Comparison of ENCODE assay signal across 18 cellular contexts in genomic region chr7:101555269-101555920, GRCh38.
DNase-seq lines count a peak whose midpoint lies in the region; ATAC-seq, FAIRE-seq and TF ChIP-seq lines count a peak whose summit lies in the region.
"Had no signal": no experiment of that assay in that cellular context is flagged by ENCODE, and none has a peak within 500 bp of the region (broad histone marks: within the 10 kb centered on the region; RNA-seq: fewer than 3 reads in every experiment).

No MANE protein-coding gene starts in this region.

- POLR2A ChIA-PET in HepG2 (lab: Yijun Ruan, JAX): no interaction called here
- POLR2A ChIA-PET in activated CD4-positive, alpha-beta T cell treated with anti-CD3 and anti-CD28 coated beads, Interleukin-2, amount 10 ng/mL, durations not matched to agents 7 days and 5 days (lab: Charles Lee): no interaction called here

- H3K27ac Mint-ChIP-seq in H9: 0 out of 7 replicates have a peak overlapping the region, but pooled peaks of 1 of the 3 experiments have one; percentile 45
- H3K27ac Mint-ChIP-seq in activated CD4-positive, alpha-beta T cell treated with anti-CD3 and anti-CD28 coated beads, Interleukin-2, amount 10 ng/mL, durations not matched to agents 7 days and 5 days: no peak overlapping the region

- intact Hi-C loops in HepG2 (cut with micrococcal nuclease; ENCODE audit: unreplicated experiment): no loop called here
- intact Hi-C loops in transverse colon (cut with DNase I; ENCODE audit: low total_unique reads): no loop called here

- H2BK120ac ChIP-seq in H9 (ENCODE audit: low read depth, low read length, poor library complexity, severe bottlenecking): no peak overlapping the region

- H3K9me3 Mint-ChIP-seq in H9: no peaks in the 10 kb centered on the region; a peak in 2 of 5 replicates
- H3K9me3 Mint-ChIP-seq in activated CD4-positive, alpha-beta T cell treated with anti-CD3 and anti-CD28 coated beads, Interleukin-2, amount 10 ng/mL, durations not matched to agents 7 days and 5 days: no peaks in the 10 kb centered on the region

- peaks cover 0 to 8% (median 7%) of the 10 kb centered on the region in 3 experiments; a peak in 3 of 7 replicates for H3K36me3 Mint-ChIP-seq in H9 (ENCODE audit: insufficient read depth in 1 of 3, low read depth in 3 of 3)
- H3K36me3 Mint-ChIP-seq in activated CD4-positive, alpha-beta T cell treated with anti-CD3 and anti-CD28 coated beads, Interleukin-2, amount 10 ng/mL, durations not matched to agents 7 days and 5 days (ENCODE audit: low read depth): no peaks in the 10 kb centered on the region

- TF ChIP-seq CTCF in H9 (conservative IDR thresholded peaks at IDR 0.05) (no peak), HepG2 (CRISPR knock-in tag; IDR thresholded peaks at IDR 0.05) (no peak), transverse colon (IDR thresholded peaks at IDR 0.05) (no peak)

- H3K4me1 Mint-ChIP-seq in H9: no peaks in the 10 kb centered on the region
- H3K4me1 Mint-ChIP-seq in activated CD4-positive, alpha-beta T cell treated with anti-CD3 and anti-CD28 coated beads, Interleukin-2, amount 10 ng/mL, durations not matched to agents 7 days and 5 days: no peaks in the 10 kb centered on the region

- H3K9ac ChIP-seq in H9 (ENCODE audit: extremely low read depth, insufficient read length, low read length): no peak overlapping the region
- H3K9ac ChIP-seq in HepG2 (ENCODE audit: insufficient read depth, low read depth, low read length): no peak overlapping the region

- no peak for TF ChIP-seq EP300 in HepG2 (IDR thresholded peaks at IDR 0.05; ENCODE audit: low read depth in 2 of 2, low read length in 2 of 2)
- no peak for TF ChIP-seq EP300 in HepG2 (CRISPR knock-in tag; IDR thresholded peaks at IDR 0.05; ENCODE audit: borderline replicate concordance)
- TF ChIP-seq EP300 in transverse colon (IDR thresholded peaks at IDR 0.05; ENCODE audit: low read depth): no peak

- H4K20me1 ChIP-seq in H9 (ENCODE audit: control insufficient read depth, insufficient read depth, insufficient read length): no peaks in the 10 kb centered on the region
- H4K20me1 ChIP-seq in HepG2 (ENCODE audit: insufficient read depth, low read length): no peaks in the 10 kb centered on the region

- no peak for TF ChIP-seq RAD21 in HepG2 (CRISPR knock-in tag; IDR thresholded peaks at IDR 0.05)

- no peak overlapping the region for H3K14ac ChIP-seq in H9 (ENCODE audit: insufficient read depth, low read length)

- H3K23me2 ChIP-seq in H9 (ENCODE audit: insufficient read length, low read depth, low read length, poor library complexity, severe bottlenecking): no peaks in the 10 kb centered on the region

- H2BK20ac ChIP-seq in H9 (ENCODE audit: low read depth, low read length, poor library complexity, severe bottlenecking): no peak overlapping the region

- FAIRE-seq in HepG2 (lab: Jason Lieb, UNC): no peak
- FAIRE-seq: HTR-8/SVneo had no signal

- no TSS peak for BruUV-seq in HepG2 (replicated peaks; lab: Mats Ljungman, UMichigan)

- no peak overlapping the region for H3K56ac ChIP-seq in H9 (ENCODE audit: insufficient read length, low read depth, low read length)

- H4K5ac ChIP-seq in H9 (ENCODE audit: insufficient read length, low read depth, low read length): no peak overlapping the region

- no peak overlapping the region for H3K4me3 ChIP-seq in HepG2 (replicated peaks in 1 of 3; ENCODE audit: insufficient read depth in 1 of 3, low read depth in 2 of 3, low read length in 3 of 3)
- no peak overlapping the region for H3K4me3 ChIP-seq in transverse colon
- H3K4me3 ChIP-seq: Peyer's patch had no signal

- H4K8ac ChIP-seq in H9 (replicated peaks; ENCODE audit: insufficient read length, low read depth, low read length): no peak overlapping the region

- DNase-seq in D341Med (ENCODE audit: low spot score) (peak; percentile 25), H9 (peak; percentile 14), HepG2 (ENCODE audit: low spot score) (no peak), transverse colon (peak; percentile 6), NCI-H1048 (lab: John Stamatoyannopoulos, UW) (no peak), SK-N-DZ (ENCODE audit: low spot score) (no peak)
- no peak for DNase-seq in activated CD4-positive, alpha-beta T cell treated with anti-CD3 and anti-CD28 coated beads, Interleukin-2, amount 10 ng/mL, durations not matched to agents 7 days and 5 days
- DNase-seq: AML-193, DMS53, KBM-7, NCI-H1105 treated with DMSO at 0.1 percent for 48 hours, NCI-H187, NCI-H2171, NCI-H82, SHP77 treated with DMSO at 0.1 percent for 48 hours had no signal

- H4K91ac ChIP-seq in H9 (ENCODE audit: insufficient read length, low read depth, low read length): no peak overlapping the region

- H3K23ac ChIP-seq in H9 (ENCODE audit: insufficient read length, low read depth, low read length): no peak overlapping the region

- no peak overlapping the region for H3K18ac ChIP-seq in H9 (ENCODE audit: insufficient read length, low read depth, low read length)

- no peak overlapping the region for H3K4me3 Mint-ChIP-seq in H9
- no peak overlapping the region for H3K4me3 Mint-ChIP-seq in activated CD4-positive, alpha-beta T cell treated with anti-CD3 and anti-CD28 coated beads, Interleukin-2, amount 10 ng/mL, durations not matched to agents 7 days and 5 days

- WGBS in H9 (ENCODE audit: extremely low coverage, insufficient read length, low lambda C conversion rate): no CpG with 5 or more reads among the region's 12 CpGs
- WGBS in HepG2 (ENCODE audit: low lambda C conversion rate): 76% methylated on average over 5 of the region's 12 CpGs
- 85 to 100% methylated on average over 3 to 11 of the region's 12 CpGs for WGBS in transverse colon (ENCODE audit: low coverage in 1 of 2), 2 donors

- in situ Hi-C loops in HepG2 (cut with HindIII; ENCODE audit: extremely low pct_ligation_motif_present, low pct_unique_long_range_greater_than_20kb) (no loop called here), transverse colon (cut with MboI; ENCODE audit: low pct_ligation_motif_present in 1 of 4, low pct_unique_long_range_greater_than_20kb in 1 of 4, low sequenced_read_pairs in 3 of 4) (no loop called here)

- H2AK5ac ChIP-seq in H9 (ENCODE audit: insufficient read length, low read length): no peak overlapping the region

- no peak overlapping the region for H3K4me2 ChIP-seq in H9 (ENCODE audit: insufficient read depth, insufficient read length, low read length)
- no peak overlapping the region for H3K4me2 ChIP-seq in HepG2 (ENCODE audit: low read depth, low read length)

- H3K4me1 ChIP-seq in H9 (ENCODE audit: insufficient read depth, low read length): no peaks in the 10 kb centered on the region
- 0 out of 2 replicates have a peak, but pooled peaks cover 5% of the 10 kb centered on the region for H3K4me1 ChIP-seq in HepG2 (ENCODE audit: insufficient read depth, low read length)
- no peaks in the 10 kb centered on the region for H3K4me1 ChIP-seq in transverse colon
- H3K4me1 ChIP-seq: Peyer's patch had no signal

- no peak overlapping the region for H2BK5ac ChIP-seq in H9 (ENCODE audit: insufficient read length, low read length)

- H3K9me3 ChIP-seq in H9 (ENCODE audit: control insufficient read depth, low read depth, low read length) (no peaks in the 10 kb centered on the region), HepG2 (ENCODE audit: low read length) (no peaks in the 10 kb centered on the region), transverse colon (no peaks in the 10 kb centered on the region)
- H3K9me3 ChIP-seq: Caco-2, Peyer's patch had no signal

- H3K27me3 ChIP-seq in H9 (ENCODE audit: insufficient read depth, low read length): no peaks in the 10 kb centered on the region
- no peaks in the 10 kb centered on the region; a peak in 1 of 5 replicates for H3K27me3 ChIP-seq in HepG2 (ENCODE audit: control insufficient read depth in 1 of 2, insufficient read depth in 2 of 2, low read length in 2 of 2)
- H3K27me3 ChIP-seq in transverse colon: no peaks in the 10 kb centered on the region
- H3K27me3 ChIP-seq: Peyer's patch had no signal

- H3K36me3 ChIP-seq in HepG2 (replicated peaks in 1 of 2; ENCODE audit: control insufficient read depth in 1 of 2, insufficient read depth in 2 of 2, low read length in 2 of 2) (no peaks in the 10 kb centered on the region), transverse colon (no peaks in the 10 kb centered on the region)
- H3K36me3 ChIP-seq: Peyer's patch had no signal

- H2BK15ac ChIP-seq in H9 (ENCODE audit: low read depth, low read length): no peak overlapping the region

- ATAC-seq in HepG2: no peak

- H3K79me2 ChIP-seq in H9 (ENCODE audit: insufficient read depth, low read length) (no peaks in the 10 kb centered on the region), HepG2 (ENCODE audit: insufficient read depth, low read length) (no peaks in the 10 kb centered on the region)

- H3K27ac ChIP-seq in H9 (ENCODE audit: insufficient read length, low read depth, low read length) (no peak overlapping the region), HepG2 (ENCODE audit: extremely low read length, insufficient read depth, low read length) (no peak overlapping the region), transverse colon (no peak overlapping the region)
- H3K27ac ChIP-seq: Peyer's patch had no signal

- TF ChIP-seq POLR2A in HepG2 (IDR thresholded peaks at IDR 0.05; ENCODE audit: insufficient read depth in 1 of 2, low read depth in 2 of 2, low read length in 2 of 2) (no peak), transverse colon (IDR thresholded peaks at IDR 0.05) (no peak)

- H3K4ac ChIP-seq in H9 (ENCODE audit: low read depth, low read length): no peak overlapping the region

- H3K79me1 ChIP-seq in H9 (ENCODE audit: insufficient read depth, low read depth, low read length, poor library complexity, severe bottlenecking): no peaks in the 10 kb centered on the region

- CTCF ChIA-PET in HepG2 (lab: Yijun Ruan, JAX; ENCODE audit: low intra/inter-chr PET ratio, low total read pairs): no interaction called here
- CTCF ChIA-PET in activated CD4-positive, alpha-beta T cell treated with anti-CD3 and anti-CD28 coated beads, Interleukin-2, amount 10 ng/mL, durations not matched to agents 7 days and 5 days (lab: Charles Lee): no interaction called here

- no peak overlapping the region for H2AFZ ChIP-seq in H9 (ENCODE audit: low read length)
- H2AFZ ChIP-seq in HepG2 (ENCODE audit: low read length): no peak overlapping the region

- no peak overlapping the region for H3T11ph ChIP-seq in H9 (ENCODE audit: low read length)

- no peaks in the 10 kb centered on the region; the same call in 1 of the 2 replicates for H3K27me3 Mint-ChIP-seq in H9 (ENCODE audit: low read depth)
- no peaks in the 10 kb centered on the region for H3K27me3 Mint-ChIP-seq in activated CD4-positive, alpha-beta T cell treated with anti-CD3 and anti-CD28 coated beads, Interleukin-2, amount 10 ng/mL, durations not matched to agents 7 days and 5 days

- no peak overlapping the region for H2BK12ac ChIP-seq in H9 (ENCODE audit: insufficient read length, low read depth, low read length)

TF ChIP-seq in HepG2, 621 proteins besides CTCF, POLR2A, EP300 and RAD21:
- TF ChIP-seq ZNF557 (CRISPR knock-in tag; IDR thresholded peaks at IDR 0.05): no peak
- peak; percentile 90 for TF ChIP-seq ZNF768 (CRISPR knock-in tag; IDR thresholded peaks at IDR 0.05)

Comparison
In these comparisons a context has a peak if more than half of its experiments do, and no peak if none do; other contexts are left out.
1. DNase-seq: peak in D341Med (single experiment), H9 (single experiment) and transverse colon (single experiment); none in HepG2 (single experiment), activated CD4-positive, alpha-beta T cell treated with anti-CD3 and anti-CD28 coated beads, Interleukin-2, amount 10 ng/mL, durations not matched to agents 7 days and 5 days (single experiment), NCI-H1048 (single experiment) and SK-N-DZ (single experiment).